ENCODE assay signal across 23 cellular contexts in genomic region chr2:152583512-152584188, GRCh38.
"Had no signal": no experiment of that assay in that cellular context is flagged by ENCODE, and none has a peak within 500 bp of the region (broad histone marks: within the 10 kb centered on the region; RNA-seq: fewer than 3 reads in every experiment).

No MANE protein-coding gene starts in this region.

- H3K9me3 Mint-ChIP-seq: activated naive CD4-positive, alpha-beta T cell treated with anti-CD3 and anti-CD28 coated beads, Interleukin-2, amount 50 U/mL, for 72 hours; activated T-helper 17 cell treated with anti-CD3 and anti-CD28 coated beads, Interleukin-2, amount 50 U/mL, for 72 hours; endodermal cell; naive thymus-derived CD8-positive, alpha-beta T cell had no signal

- H3K4me1 ChIP-seq: prostate gland, uterus had no signal

- ATAC-seq: activated CD8-positive, alpha-beta T cell treated with anti-CD3 and anti-CD28 coated beads, Interleukin-2, amount 10 ng/mL, durations not matched to agents 7 days and 5 days; activated naive CD4-positive, alpha-beta T cell treated with anti-CD3 and anti-CD28 coated beads, Interleukin-2, amount 50 U/mL, for 72 hours; activated T-helper 17 cell treated with anti-CD3 and anti-CD28 coated beads, Interleukin-2, amount 50 U/mL, for 72 hours; gastroesophageal sphincter; naive thymus-derived CD8-positive, alpha-beta T cell; T-helper 17 cell had no signal

- H3K36me3 Mint-ChIP-seq: naive thymus-derived CD8-positive, alpha-beta T cell had no signal

- H3K36me3 ChIP-seq: ascending aorta, brain microvascular endothelial cell, prostate gland, right atrium auricular region, tibial nerve, uterus had no signal

- H3K27ac ChIP-seq: ascending aorta, brain microvascular endothelial cell, gastroesophageal sphincter, prostate gland, right atrium auricular region, uterus had no signal

- H3K27me3 ChIP-seq: ascending aorta, brain microvascular endothelial cell, gastroesophageal sphincter, right atrium auricular region, tibial nerve, uterus had no signal

- H3K4me3 ChIP-seq: ascending aorta, gastroesophageal sphincter, prostate gland, right atrium auricular region, tibial nerve, uterus had no signal

- DNase-seq: activated CD4-positive, alpha-beta T cell treated with anti-CD3 and anti-CD28 coated beads for 1 hour; activated CD4-positive, alpha-beta T cell treated with anti-CD3 and anti-CD28 coated beads, Interleukin-2, amount 50 U/mL, for 1 hour; activated CD8-positive, alpha-beta T cell treated with anti-CD3 and anti-CD28 coated beads, Interleukin-2, amount 10 ng/mL, durations not matched to agents 7 days and 5 days; brain microvascular endothelial cell; central memory CD4-positive, alpha-beta T cell; endodermal cell; head of caudate nucleus; left ventricle myocardium superior; mammary epithelial cell; naive thymus-derived CD8-positive, alpha-beta T cell; stimulated activated CD4-positive, alpha-beta T cell treated with anti-CD3 and anti-CD28 coated beads, Interleukin-4, amount 100 ng/mL, for 24 hours; stimulated activated naive CD4-positive, alpha-beta T cell treated with Interleukin-2 at 50 U/mL for 16 hours; SW 1271; T-helper 17 cell; uterus had no signal

- H3K27ac Mint-ChIP-seq: activated CD8-positive, alpha-beta T cell treated with anti-CD3 and anti-CD28 coated beads, Interleukin-2, amount 10 ng/mL, durations not matched to agents 7 days and 5 days; activated naive CD4-positive, alpha-beta T cell treated with anti-CD3 and anti-CD28 coated beads, Interleukin-2, amount 50 U/mL, for 72 hours; activated T-helper 17 cell treated with anti-CD3 and anti-CD28 coated beads, Interleukin-2, amount 50 U/mL, for 72 hours; endodermal cell; naive thymus-derived CD8-positive, alpha-beta T cell; T-helper 17 cell had no signal

- H3K9me3 ChIP-seq: ascending aorta, gastroesophageal sphincter, prostate gland, right atrium auricular region, tibial nerve, uterus had no signal

- H3K4me3 Mint-ChIP-seq: activated CD8-positive, alpha-beta T cell treated with anti-CD3 and anti-CD28 coated beads, Interleukin-2, amount 10 ng/mL, durations not matched to agents 7 days and 5 days; activated T-helper 17 cell treated with anti-CD3 and anti-CD28 coated beads, Interleukin-2, amount 50 U/mL, for 72 hours; endodermal cell; mesothelial cell of epicardium; naive thymus-derived CD8-positive, alpha-beta T cell; T-helper 17 cell had no signal

- H3K4me1 Mint-ChIP-seq: activated T-helper 17 cell treated with anti-CD3 and anti-CD28 coated beads, Interleukin-2, amount 50 U/mL, for 72 hours; endodermal cell; naive thymus-derived CD8-positive, alpha-beta T cell; T-helper 17 cell had no signal
